ENCODE assay signal across 23 cellular contexts in genomic region chr20:3223937-3224680, GRCh38. TPM values are rescaled to one million over a fixed set of nuclear protein-coding genes. Genes with fewer than 3 reads are reported as not detected.
A peak's percentile ranks its signal among the peaks of the same experiment; 100 is the strongest.
DNase-seq lines count a peak whose midpoint lies in the region; ATAC-seq and TF ChIP-seq lines count a peak whose summit lies in the region.
"Had no signal": no experiment of that assay in that cellular context is flagged by ENCODE, and none has a peak within 500 bp of the region (broad histone marks: within the 10 kb centered on the region; RNA-seq: fewer than 3 reads in every experiment).

No MANE protein-coding gene starts in this region.

- no peaks in the 10 kb centered on the region for H3K27me3 Mint-ChIP-seq in activated B cell treated with CpG ODN at 0.5 μM for 24 hours
- H3K27me3 Mint-ChIP-seq: activated naive CD4-positive, alpha-beta T cell treated with anti-CD3 and anti-CD28 coated beads, Interleukin-2, amount 50 U/mL, for 24 hours had no signal

- no peak for TF ChIP-seq CTCF in HEK293 (tag by site-specific recombination; IDR thresholded peaks at IDR 0.05)
- no peak for TF ChIP-seq CTCF in activated B cell treated with CpG ODN at 0.5 μM for 24 hours (IDR thresholded peaks at IDR 0.05)
- TF ChIP-seq CTCF in spleen (IDR thresholded peaks at IDR 0.05 in 8 of 11, conservative IDR thresholded peaks at IDR 0.05 in 3 of 11) = no peak

- H3K27ac ChIP-seq in HEK293 (ENCODE audit: extremely low read depth, low read depth, low read length) (no peak overlapping the region), spleen (peak overlapping the region in 1 of 8 donors; percentile 52)
- H3K27ac ChIP-seq: heart left ventricle, left lung, parathyroid adenoma, sigmoid colon, uterus had no signal

- no peaks in the 10 kb centered on the region for H3K9me3 ChIP-seq in HEK293 (ENCODE audit: control insufficient read depth, insufficient read depth, low read depth, low read length)
- H3K9me3 ChIP-seq in spleen = no peaks in the 10 kb centered on the region
- H3K9me3 ChIP-seq: heart left ventricle, left lung, sigmoid colon, uterus had no signal

- 82 to 90% (median 88%) methylated on average over 23 to 24 of the region's 24 CpGs for WGBS in spleen, 5 donors

- no peak overlapping the region for H3K4me3 Mint-ChIP-seq in activated B cell treated with CpG ODN at 0.5 μM for 24 hours
- H3K4me3 Mint-ChIP-seq: activated naive CD4-positive, alpha-beta T cell treated with anti-CD3 and anti-CD28 coated beads, Interleukin-2, amount 50 U/mL, for 24 hours; CD14-positive monocyte; mesothelial cell of epicardium; nephron had no signal

- H3K4me3 ChIP-seq in HEK293 (ENCODE audit: low read depth, low read length) = no peak overlapping the region
- no peak overlapping the region for H3K4me3 ChIP-seq in spleen
- H3K4me3 ChIP-seq: heart left ventricle, left lung, sigmoid colon, uterus had no signal

- H3K36me3 ChIP-seq in HEK293 (ENCODE audit: control insufficient read depth in 2 of 2, insufficient read depth in 1 of 2, low read length in 2 of 2) = peaks cover 23 to 58% of the 10 kb centered on the region in 2 experiments
- peaks cover 0 to 75% (median 50%) of the 10 kb centered on the region in 6 donors for H3K36me3 ChIP-seq in spleen
- H3K36me3 ChIP-seq: uterus had no signal

- POLR2A ChIA-PET in HEK293 (lab: Yijun Ruan, JAX) = interaction anchor here (0.6 to 1.8 kb wide), 3 partner anchors 15 to 54 kb away, joined by 3 to 8 read pairs (median 5); partner anchors contain the start of gene SLC4A11
- POLR2A ChIA-PET in activated B cell treated with CpG ODN at 0.5 μM for 24 hours (lab: Charles Lee) = interaction anchor here (0.5 to 0.8 kb wide), 2 partner anchors 15 to 41 kb away, joined by 3 read pairs; partner anchors contain the start of gene ITPA

- ATAC-seq in activated B cell treated with CpG ODN at 0.5 μM for 24 hours (ENCODE audit: low read depth) (no peak), esophagus mucosa (no peak), GM21619 (IDR thresholded peaks at IDR 0.05; ENCODE audit: unreplicated experiment) (no peak)
- ATAC-seq: activated CD4-positive, CD25-positive, alpha-beta regulatory T cell treated with anti-CD3 and anti-CD28 coated beads, Interleukin-2, amount 50 U/mL, for 24 hours; activated T-cell treated with anti-CD3 and anti-CD28 coated beads, Interleukin-2, amount 50 U/mL, for 72 hours; heart left ventricle; left lung; Right ventricle myocardium inferior had no signal

- peaks cover 34% of the 10 kb centered on the region for H3K36me3 Mint-ChIP-seq in activated B cell treated with CpG ODN at 0.5 μM for 24 hours (ENCODE audit: low read depth)

- no peaks in the 10 kb centered on the region for H3K27me3 ChIP-seq in spleen (replicated peaks in 1 of 7)
- H3K27me3 ChIP-seq: heart left ventricle, left lung, sigmoid colon, uterus had no signal

- no peaks in the 10 kb centered on the region for H3K9me3 Mint-ChIP-seq in activated B cell treated with CpG ODN at 0.5 μM for 24 hours
- H3K9me3 Mint-ChIP-seq: activated naive CD4-positive, alpha-beta T cell treated with anti-CD3 and anti-CD28 coated beads, Interleukin-2, amount 50 U/mL, for 24 hours; activated T-cell treated with anti-CD3 and anti-CD28 coated beads, Interleukin-2, amount 50 U/mL, for 72 hours; CD14-positive monocyte; mesothelial cell of epicardium; nephron had no signal

- H3K4me1 ChIP-seq in HEK293 (ENCODE audit: control insufficient read depth, insufficient read depth, low read length) (no peaks in the 10 kb centered on the region), spleen (peaks cover 5 to 22% (median 15%) of the 10 kb centered on the region in 6 donors)
- H3K4me1 ChIP-seq: left lung, parathyroid adenoma, sigmoid colon, uterus had no signal

- peak overlapping the region; percentile 56 for H3K27ac Mint-ChIP-seq in activated B cell treated with CpG ODN at 0.5 μM for 24 hours
- H3K27ac Mint-ChIP-seq: activated T-cell treated with anti-CD3 and anti-CD28 coated beads, Interleukin-2, amount 50 U/mL, for 72 hours; mesothelial cell of epicardium; nephron had no signal

- DNase-seq in NCI-H748 (lab: John Stamatoyannopoulos, UW; ENCODE audit: unreplicated experiment) = peak; percentile 66
- no peak for DNase-seq in NCI-H748 treated with DMSO at 0.1 percent for 48 hours (lab: John Stamatoyannopoulos, UW)
- no peak for DNase-seq in activated B cell treated with CpG ODN at 0.5 μM for 24 hours
- DNase-seq in spleen = peak; percentile 72
- DNase-seq in medulla oblongata (ENCODE audit: extremely low spot score) = no peak
- DNase-seq: activated CD8-positive, alpha-beta memory T cell treated with anti-CD3 and anti-CD28 coated beads for 24 hours; activated T-cell treated with anti-CD3 and anti-CD28 coated beads, Interleukin-2, amount 50 U/mL, for 72 hours; anterior cingulate cortex; heart left ventricle; NCI-H187 treated with DMSO at 0.1 percent for 48 hours; sigmoid colon; uterus had no signal

- intact Hi-C loops in activated B cell treated with CpG ODN at 0.5 μM for 24 hours (cut with micrococcal nuclease) (no loop called here), spleen (cut with DNase I; ENCODE audit: low total_unique reads) (no loop called here)

- CTCF ChIA-PET in HEK293 (lab: Yijun Ruan, JAX) (interaction anchor here (1.0 to 3.9 kb wide), 2 partner anchors 10 to 26 kb away, joined by 4 to 20 read pairs; no protein-coding TSS in a partner anchor), activated B cell treated with CpG ODN at 0.5 μM for 24 hours (lab: Charles Lee) (no interaction called here)

- H3K4me1 Mint-ChIP-seq in activated B cell treated with CpG ODN at 0.5 μM for 24 hours = peaks cover 26% of the 10 kb centered on the region

- TF ChIP-seq POLR2A in spleen (IDR thresholded peaks at IDR 0.05) = no peak

TF ChIP-seq in HEK293, 187 proteins besides CTCF, POLR2A, EP300 and RAD21:
- peak; percentile 48; the same call in 1 of the 2 replicates for TF ChIP-seq GLIS2 (tag by site-specific recombination; IDR thresholded peaks at IDR 0.05)
- TF ChIP-seq, protein P1, sequence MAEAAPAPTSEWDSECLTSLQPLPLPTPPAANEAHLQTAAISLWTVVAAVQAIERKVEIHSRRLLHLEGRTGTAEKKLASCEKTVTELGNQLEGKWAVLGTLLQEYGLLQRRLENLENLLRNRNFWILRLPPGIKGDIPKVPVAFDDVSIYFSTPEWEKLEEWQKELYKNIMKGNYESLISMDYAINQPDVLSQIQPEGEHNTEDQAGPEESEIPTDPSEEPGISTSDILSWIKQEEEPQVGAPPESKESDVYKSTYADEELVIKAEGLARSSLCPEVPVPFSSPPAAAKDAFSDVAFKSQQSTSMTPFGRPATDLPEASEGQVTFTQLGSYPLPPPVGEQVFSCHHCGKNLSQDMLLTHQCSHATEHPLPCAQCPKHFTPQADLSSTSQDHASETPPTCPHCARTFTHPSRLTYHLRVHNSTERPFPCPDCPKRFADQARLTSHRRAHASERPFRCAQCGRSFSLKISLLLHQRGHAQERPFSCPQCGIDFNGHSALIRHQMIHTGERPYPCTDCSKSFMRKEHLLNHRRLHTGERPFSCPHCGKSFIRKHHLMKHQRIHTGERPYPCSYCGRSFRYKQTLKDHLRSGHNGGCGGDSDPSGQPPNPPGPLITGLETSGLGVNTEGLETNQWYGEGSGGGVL (tag by site-specific recombination; IDR thresholded peaks at IDR 0.05) = no peak
- TF ChIP-seq ZNF426 (tag by site-specific recombination; IDR thresholded peaks at IDR 0.05) = no peak
- TF ChIP-seq ZNF202 (tag by site-specific recombination; IDR thresholded peaks at IDR 0.05; ENCODE audit: borderline replicate concordance) = no peak
- peak; percentile 86 for TF ChIP-seq ZIC2 (tag by site-specific recombination; IDR thresholded peaks at IDR 0.05)
- TF ChIP-seq ZNF10 (tag by site-specific recombination; IDR thresholded peaks at IDR 0.05) = no peak
- no peak for TF ChIP-seq KLF17 (tag by site-specific recombination; IDR thresholded peaks at IDR 0.05)
- TF ChIP-seq ZFHX2 (tag by site-specific recombination; conservative IDR thresholded peaks at IDR 0.05) = no peak
- no peak for TF ChIP-seq KLF10 (tag by site-specific recombination; IDR thresholded peaks at IDR 0.05)
- TF ChIP-seq ZNF248 (tag by site-specific recombination; IDR thresholded peaks at IDR 0.05) = no peak
- TF ChIP-seq ZNF23 (tag by site-specific recombination; IDR thresholded peaks at IDR 0.05; ENCODE audit: borderline replicate concordance) = no peak
- peak; percentile 82 for TF ChIP-seq GLIS1 (tag by site-specific recombination; IDR thresholded peaks at IDR 0.05)
- no peak for TF ChIP-seq ZNF621 (tag by site-specific recombination; IDR thresholded peaks at IDR 0.05)

RNA-seq across cellular contexts. Expression of gene ITPA, which starts 14.8 kb away (rescaled TPM):
- total RNA-seq in activated B cell treated with CpG ODN at 0.5 μM for 24 hours (82.1 and 84.8 TPM in 2 replicates), spleen (10 to 100 TPM; 26.1 to 54.8 (median 38.1) TPM), esophagus mucosa (60.6 TPM)
- 100 to 1,000 TPM; 111 to 173 (median 165) TPM for polyA plus RNA-seq in spleen

RNA-seq across cellular contexts. Expression of gene SLC4A11, which starts 14.9 kb away (rescaled TPM):
- total RNA-seq in activated B cell treated with CpG ODN at 0.5 μM for 24 hours (0.58 and 0.88 TPM in 2 replicates), spleen (1 to 10 TPM in 2 of 7 donors, under 1 TPM in 5; 0.52 to 1.6 (median 0.67) TPM), esophagus mucosa (20.0 TPM)
- polyA plus RNA-seq in spleen = 1 to 10 TPM in 2 of 3 donors, under 1 TPM in 1; 0.93 to 1.4 (median 1.1) TPM

RNA-seq across cellular contexts. Expression of gene DDRGK1, which starts 19.6 kb away (rescaled TPM):
- total RNA-seq in activated B cell treated with CpG ODN at 0.5 μM for 24 hours (37.1 and 46.1 TPM in 2 replicates), spleen (10 to 100 TPM; 38.2 to 53.7 (median 48.2) TPM), esophagus mucosa (47.8 TPM)
- polyA plus RNA-seq in spleen = 10 to 100 TPM; 25.6 to 37.3 (median 28.1) TPM

RNA-seq across cellular contexts. Expression of gene LZTS3, which starts 50.8 kb away (rescaled TPM):
- total RNA-seq in activated B cell treated with CpG ODN at 0.5 μM for 24 hours (0.64 and 0.84 TPM in 2 replicates), spleen (1 to 10 TPM; 1.4 to 5.5 (median 2.3) TPM), esophagus mucosa (1.3 TPM)
- 1 to 10 TPM in 1 of 3 donors, under 1 TPM in 2; 0.64 to 1.6 (median 0.96) TPM for polyA plus RNA-seq in spleen

Comparison
In these comparisons a context has a peak if more than half of its experiments do, and no peak if none do; other contexts are left out.
1. DNase-seq: peak in NCI-H748 (single experiment) and spleen (single experiment); none in NCI-H748 treated with DMSO at 0.1 percent for 48 hours (single experiment), activated B cell treated with CpG ODN at 0.5 μM for 24 hours (single experiment) and medulla oblongata (single experiment).